In genomic region chr1:161766102-161766981, GRCh38 we compare ENCODE assay signal across 1 cellular context.
TF ChIP-seq lines count a peak whose summit lies in the region.

Gene ATF6, plus strand, starts transcription at chr1:161766320. Its CDS starts 41 bp downstream, at chr1:161766361.

TF ChIP-seq in HepG2, 621 proteins besides CTCF, POLR2A, EP300 and RAD21 (continued from another document and continues in another):
- TF ChIP-seq PRDM4 (CRISPR knock-in tag; IDR thresholded peaks at IDR 0.05; ENCODE audit: borderline replicate concordance) (no peak), ZNF605 (CRISPR knock-in tag; IDR thresholded peaks at IDR 0.05) (no peak), ZNF569 (CRISPR knock-in tag; IDR thresholded peaks at IDR 0.05; ENCODE audit: borderline replicate concordance) (no peak), HMGXB3 (CRISPR knock-in tag; IDR thresholded peaks at IDR 0.05; ENCODE audit: borderline replicate concordance) (0 out of 2 replicates have a peak, but pooled peaks have one; percentile 32), ZC3H4 (CRISPR knock-in tag; IDR thresholded peaks at IDR 0.05; ENCODE audit: borderline replicate concordance) (no peak), NFIB (CRISPR knock-in tag; IDR thresholded peaks at IDR 0.05; ENCODE audit: borderline replicate concordance) (no peak), PPARG (CRISPR knock-in tag; conservative IDR thresholded peaks at IDR 0.05) (0 out of 2 replicates have a peak, but pooled peaks have one; percentile 32), ZNF121 (CRISPR knock-in tag; IDR thresholded peaks at IDR 0.05) (no peak), PCBP1 (IDR thresholded peaks at IDR 0.05; ENCODE audit: borderline replicate concordance, low read depth, low read length) (no peak), YEATS4 (CRISPR knock-in tag; IDR thresholded peaks at IDR 0.05; ENCODE audit: borderline replicate concordance) (peak; percentile 77), SNAI1 (CRISPR knock-in tag; IDR thresholded peaks at IDR 0.05; ENCODE audit: borderline replicate concordance) (peak; percentile 78; the same call in 1 of the 2 replicates), FLYWCH1 (CRISPR knock-in tag; IDR thresholded peaks at IDR 0.05) (no peak), ZNF878 (CRISPR knock-in tag; IDR thresholded peaks at IDR 0.05) (peak; percentile 63; the same call in 1 of the 2 replicates), ZNF543 (CRISPR knock-in tag; IDR thresholded peaks at IDR 0.05) (0 out of 2 replicates have a peak, but pooled peaks have one; percentile 54), MBD4 (IDR thresholded peaks at IDR 0.05; ENCODE audit: borderline replicate concordance, low read length) (no peak), GTF3A (CRISPR knock-in tag; conservative IDR thresholded peaks at IDR 0.05) (no peak), DR1 (CRISPR knock-in tag; IDR thresholded peaks at IDR 0.05) (peak; percentile 73), NFE2L2 (IDR thresholded peaks at IDR 0.05; ENCODE audit: low read length) (no peak), ZBTB40 (IDR thresholded peaks at IDR 0.05) (no peak), ZBTB40 (CRISPR knock-in tag; IDR thresholded peaks at IDR 0.05) (peak; percentile 84), MAFG (CRISPR knock-in tag; IDR thresholded peaks at IDR 0.05) (no peak), KDM1A (CRISPR knock-in tag; IDR thresholded peaks at IDR 0.05) (no peak), ZGPAT (CRISPR knock-in tag; IDR thresholded peaks at IDR 0.05) (peak; percentile 86), RFX5 (IDR thresholded peaks at IDR 0.05; ENCODE audit: low read depth, low read length) (0 out of 2 replicates have a peak, but pooled peaks have one; percentile 33), ZNF720 (CRISPR knock-in tag; IDR thresholded peaks at IDR 0.05) (no peak), ZNF3 (CRISPR knock-in tag; IDR thresholded peaks at IDR 0.05) (no peak), KDM6A (CRISPR knock-in tag; IDR thresholded peaks at IDR 0.05; ENCODE audit: low read depth) (no peak), ELF3 (CRISPR knock-in tag; IDR thresholded peaks at IDR 0.05) (peak; percentile 86), ZNF724P (CRISPR knock-in tag; IDR thresholded peaks at IDR 0.05; ENCODE audit: borderline replicate concordance) (no peak), PHF20 (CRISPR knock-in tag; IDR thresholded peaks at IDR 0.05) (peak; percentile 90), PBX3 (CRISPR knock-in tag; IDR thresholded peaks at IDR 0.05; ENCODE audit: borderline replicate concordance) (no peak), ZFX (CRISPR knock-in tag; IDR thresholded peaks at IDR 0.05; ENCODE audit: low read depth) (peak; percentile 72), SNAPC4 (CRISPR knock-in tag; IDR thresholded peaks at IDR 0.05) (peak; percentile 53; the same call in 1 of the 2 replicates), ZSCAN12 (CRISPR knock-in tag; IDR thresholded peaks at IDR 0.05) (no peak), ZSCAN21 (CRISPR knock-in tag; IDR thresholded peaks at IDR 0.05; ENCODE audit: borderline replicate concordance) (no peak), PITX1 (CRISPR knock-in tag; IDR thresholded peaks at IDR 0.05) (peak; percentile 92), HDAC1 (CRISPR knock-in tag; IDR thresholded peaks at IDR 0.05) (peak; percentile 93), SMAD1 (CRISPR knock-in tag; IDR thresholded peaks at IDR 0.05; ENCODE audit: borderline replicate concordance, low read depth) (no peak)
